In the genomic region with DNA sequence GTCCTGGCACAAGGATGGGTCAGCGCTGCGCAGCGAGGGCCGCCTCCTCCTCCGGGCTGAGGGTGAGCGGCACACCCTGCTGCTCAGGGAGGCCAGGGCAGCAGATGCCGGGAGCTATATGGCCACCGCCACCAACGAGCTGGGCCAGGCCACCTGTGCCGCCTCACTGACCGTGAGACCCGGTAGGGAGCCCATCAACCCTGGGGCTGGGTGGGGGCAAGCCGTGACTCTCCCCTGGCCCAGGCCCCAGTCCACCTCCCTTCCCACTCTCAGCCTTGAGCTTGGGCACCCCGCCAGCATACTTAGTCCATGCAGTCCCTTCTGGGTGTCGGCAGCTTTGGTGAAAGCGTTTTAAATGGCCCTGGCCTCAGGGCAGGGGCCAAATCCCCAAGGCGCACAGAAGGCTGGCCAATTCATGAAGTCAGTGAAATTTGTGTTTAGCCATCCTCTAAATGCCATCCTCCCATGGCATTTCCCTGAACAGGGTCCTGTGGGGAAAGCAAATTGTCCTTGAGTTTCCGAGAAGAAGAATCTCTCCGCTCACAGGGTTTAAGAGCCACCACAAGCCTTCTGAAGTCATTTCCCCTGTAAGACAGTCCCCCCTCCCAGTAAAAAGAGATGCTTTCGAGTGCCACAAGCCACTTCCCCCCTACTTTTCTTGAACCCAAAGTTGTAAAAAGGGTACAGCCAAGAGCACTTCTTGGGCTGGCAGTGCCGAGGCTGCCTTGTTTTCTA, we compare ENCODE assay signal across 12 cellular contexts. TPM values are rescaled to one million over a fixed set of nuclear protein-coding genes. Genes with fewer than 3 reads are reported as not detected.
DNase-seq lines count a peak whose midpoint lies in the region; ATAC-seq and TF ChIP-seq lines count a peak whose summit lies in the region.
"Had no signal": no experiment of that assay in that cellular context is flagged by ENCODE, and none has a peak within 500 bp of the region (broad histone marks: within the 10 kb centered on the region; RNA-seq: fewer than 3 reads in every experiment).

No MANE protein-coding gene starts in this region.

- in situ Hi-C loops in mammary epithelial cell (cut with MboI; ENCODE audit: low sequenced_read_pairs in 2 of 2) = no loop called here

- H3K9me3 ChIP-seq in mammary epithelial cell (replicated peaks; ENCODE audit: insufficient read depth, low read length) = no peaks in the 10 kb centered on the region
- H3K9me3 ChIP-seq in testis = no peaks in the 10 kb centered on the region

- peaks cover 18% of the 10 kb centered on the region for H3K27me3 Mint-ChIP-seq in endothelial cell (ENCODE audit: unreplicated experiment)

- H3K36me3 Mint-ChIP-seq in stimulated activated effector memory CD8-positive, alpha-beta T cell treated with anti-CD3 and anti-CD28 coated beads, Interleukin-12 subunit alpha, Interleukin-12 subunit beta, amount 100 ng/mL, for 72 hours = no peaks in the 10 kb centered on the region
- peaks cover 4% of the 10 kb centered on the region for H3K36me3 Mint-ChIP-seq in endothelial cell (ENCODE audit: low read depth, unreplicated experiment)
- H3K36me3 Mint-ChIP-seq: immature natural killer cell had no signal

- TF ChIP-seq RAD21 in Ishikawa (IDR thresholded peaks at IDR 0.05; ENCODE audit: low read depth) = no peak

- H3K36me3 ChIP-seq in mammary epithelial cell (ENCODE audit: insufficient read depth, low read length) = peaks cover 2% of the 10 kb centered on the region
- H3K36me3 ChIP-seq in testis (ENCODE audit: low read depth, missing control alignments) = no peaks in the 10 kb centered on the region

- CTCF ChIA-PET in mammary epithelial cell (lab: Charles Lee; ENCODE audit: low non-redundant PET) = interaction anchor here (0.6 kb wide), 1 partner anchor 44 kb away, joined by 5 read pairs; no protein-coding TSS in a partner anchor

- no peaks in the 10 kb centered on the region for H4K20me1 ChIP-seq in mammary epithelial cell (ENCODE audit: insufficient read depth, low read length)

- WGBS in mammary epithelial cell (ENCODE audit: low coverage, missing lambda C conversion rate) = 9% methylated on average over 9 of the region's 21 CpGs
- WGBS in testis, 2 donors = 53 to 76% methylated on average over 13 to 21 of the region's 21 CpGs

- dilution Hi-C loops in mammary epithelial cell (cut with HindIII; ENCODE audit: low sequenced_read_pairs) = no loop called here

- ATAC-seq in stimulated activated effector memory CD8-positive, alpha-beta T cell treated with anti-CD3 and anti-CD28 coated beads, Interleukin-12 subunit alpha, Interleukin-12 subunit beta, amount 100 ng/mL, for 72 hours = no peak

- TF ChIP-seq CTCF in mammary epithelial cell (conservative IDR thresholded peaks at IDR 0.05 in 1 of 2, IDR thresholded peaks at IDR 0.05 in 1 of 2; ENCODE audit: extremely low read depth in 1 of 2, insufficient read depth in 1 of 2, low read depth in 1 of 2, low read length in 2 of 2) (no peak), testis (IDR thresholded peaks at IDR 0.05) (no peak), endothelial cell (IDR thresholded peaks at IDR 0.05; ENCODE audit: unreplicated experiment) (no peak)

- H3K4me1 Mint-ChIP-seq in stimulated activated effector memory CD8-positive, alpha-beta T cell treated with anti-CD3 and anti-CD28 coated beads, Interleukin-12 subunit alpha, Interleukin-12 subunit beta, amount 100 ng/mL, for 72 hours = peaks cover 5% of the 10 kb centered on the region
- no peaks in the 10 kb centered on the region for H3K4me1 Mint-ChIP-seq in endothelial cell (ENCODE audit: unreplicated experiment)
- H3K4me1 Mint-ChIP-seq: immature natural killer cell had no signal

- TF ChIP-seq EP300 in Ishikawa (IDR thresholded peaks at IDR 0.05; ENCODE audit: borderline replicate concordance) = no peak

- BruUV-seq in mammary epithelial cell (replicated peaks; lab: Mats Ljungman, UMichigan) = no TSS peak

- H3K9ac ChIP-seq in mammary epithelial cell (ENCODE audit: insufficient read depth, low read length) = peak overlapping the region; percentile 14

- no peak overlapping the region for H3K4me3 Mint-ChIP-seq in stimulated activated effector memory CD8-positive, alpha-beta T cell treated with anti-CD3 and anti-CD28 coated beads, Interleukin-12 subunit alpha, Interleukin-12 subunit beta, amount 100 ng/mL, for 72 hours
- no peak overlapping the region for H3K4me3 Mint-ChIP-seq in endothelial cell (ENCODE audit: unreplicated experiment)
- H3K4me3 Mint-ChIP-seq: immature natural killer cell had no signal

- peaks cover 35% of the 10 kb centered on the region for H3K4me1 ChIP-seq in mammary epithelial cell (ENCODE audit: insufficient read depth, low read length)
- H3K4me1 ChIP-seq in testis = peaks cover 20% of the 10 kb centered on the region

- peak overlapping the region; percentile 47 for H3K4me2 ChIP-seq in mammary epithelial cell (ENCODE audit: insufficient read depth, low read depth, low read length)

- peak overlapping the region; percentile 31 for H2AFZ ChIP-seq in mammary epithelial cell (ENCODE audit: low read depth, low read length)

- DNase-seq in mammary epithelial cell (no peak), medulla oblongata (ENCODE audit: extremely low spot score) (peak; percentile 75), testis (peak; percentile 65), NCI-H1105 treated with DMSO at 0.1 percent for 48 hours (lab: John Stamatoyannopoulos, UW) (no peak), endothelial cell (ENCODE audit: low spot score) (no peak)
- no peak for DNase-seq in stimulated activated effector memory CD8-positive, alpha-beta T cell treated with anti-CD3 and anti-CD28 coated beads, Interleukin-12 subunit alpha, Interleukin-12 subunit beta, amount 100 ng/mL, for 72 hours (ENCODE audit: low spot score in 2 of 2)
- no peak for DNase-seq in stimulated activated CD4-positive, alpha-beta T cell treated with anti-CD3 and anti-CD28 coated beads, Interleukin-12 subunit alpha, Interleukin-12 subunit beta, amount 100 ng/mL, for 4 hours
- DNase-seq: activated CD4-positive, alpha-beta T cell treated with anti-CD3 and anti-CD28 coated beads for 1 hour; activated naive CD4-positive, alpha-beta T cell treated with anti-CD3 and anti-CD28 coated beads, Interleukin-2, amount 50 U/mL, for 16 hours; Calu3; immature natural killer cell had no signal

- intact Hi-C loops in mammary epithelial cell (cut with micrococcal nuclease) = loop anchor here (1.0 to 5.0 kb wide), 2 partner anchors 7 to 236 kb away; no protein-coding TSS in a partner anchor
- intact Hi-C loops in testis (cut with DNase I; ENCODE audit: low total_unique reads) = no loop called here

- no peaks in the 10 kb centered on the region for H3K9me3 Mint-ChIP-seq in stimulated activated effector memory CD8-positive, alpha-beta T cell treated with anti-CD3 and anti-CD28 coated beads, Interleukin-12 subunit alpha, Interleukin-12 subunit beta, amount 100 ng/mL, for 72 hours
- no peaks in the 10 kb centered on the region for H3K9me3 Mint-ChIP-seq in endothelial cell (ENCODE audit: unreplicated experiment)
- H3K9me3 Mint-ChIP-seq: immature natural killer cell had no signal

- H3K27ac Mint-ChIP-seq in stimulated activated effector memory CD8-positive, alpha-beta T cell treated with anti-CD3 and anti-CD28 coated beads, Interleukin-12 subunit alpha, Interleukin-12 subunit beta, amount 100 ng/mL, for 72 hours = no peak overlapping the region
- no peak overlapping the region for H3K27ac Mint-ChIP-seq in endothelial cell (ENCODE audit: unreplicated experiment)
- H3K27ac Mint-ChIP-seq: immature natural killer cell had no signal

- peaks cover 2% of the 10 kb centered on the region for H3K79me2 ChIP-seq in mammary epithelial cell (ENCODE audit: insufficient read depth, low read length)

- TF ChIP-seq POLR2A in testis (IDR thresholded peaks at IDR 0.05) = no peak

- H3K27me3 ChIP-seq in mammary epithelial cell (ENCODE audit: insufficient read depth, low read length) (no peaks in the 10 kb centered on the region), testis (no peaks in the 10 kb centered on the region)

- H3K4me3 ChIP-seq in mammary epithelial cell (replicated peaks in 1 of 3; ENCODE audit: insufficient read depth in 1 of 3, low read depth in 2 of 3, low read length in 3 of 3) (no peak overlapping the region), testis (no peak overlapping the region)

- H3K27ac ChIP-seq in mammary epithelial cell (ENCODE audit: insufficient read depth, low read depth, low read length) = peak overlapping the region; percentile 52
- peak overlapping the region; percentile 33 to 38 for H3K27ac ChIP-seq in testis

TF ChIP-seq in Ishikawa, 13 proteins besides CTCF, POLR2A, EP300 and RAD21:
- TF ChIP-seq TEAD4 (IDR thresholded peaks at IDR 0.05) (no peak), FOXM1 (IDR thresholded peaks at IDR 0.05; ENCODE audit: borderline replicate concordance, low read depth) (no peak), TAF1 (IDR thresholded peaks at IDR 0.05; ENCODE audit: low read depth) (no peak), NFIC (IDR thresholded peaks at IDR 0.05) (peak; percentile 46), CEBPB (IDR thresholded peaks at IDR 0.05) (no peak)
TF ChIP-seq in Ishikawa: peak in this region for 1.

RNA-seq across cellular contexts. Expression of a gene that starts 17.1 kb away (rescaled TPM):
- total RNA-seq in mammary epithelial cell (10 to 100 TPM; 47.2 to 77.6 TPM), testis (10 to 100 TPM; 23.0 to 24.3 TPM), endothelial cell (ENCODE audit: unreplicated experiment) (6.1 TPM)
- polyA plus RNA-seq in mammary epithelial cell (33.4 TPM), testis (ENCODE audit: insufficient read depth, low read depth, low replicate concordance) (16.0 TPM)
- polyA minus RNA-seq in mammary epithelial cell = 34.6 TPM
- polyA plus RNA-seq: immature natural killer cell had no signal

RNA-seq across cellular contexts. Expression of a gene that starts 33.6 kb away (rescaled TPM):
- total RNA-seq in mammary epithelial cell (under 1 TPM in 1 of 2 donors, not detected in 1; 0.33 TPM), testis (10 to 100 TPM; 17.6 to 33.3 TPM), endothelial cell (ENCODE audit: unreplicated experiment) (0.10 TPM)
- polyA plus RNA-seq in mammary epithelial cell (0.07 TPM), testis (ENCODE audit: insufficient read depth, low read depth, low replicate concordance) (199 TPM)
- not detected for polyA minus RNA-seq in mammary epithelial cell
- total RNA-seq: Calu3 had no signal
- polyA plus RNA-seq: immature natural killer cell had no signal

RNA-seq across cellular contexts. Expression of a gene that starts 46.9 kb away (rescaled TPM):
- total RNA-seq in mammary epithelial cell (10 to 100 TPM; 37.8 to 50.1 TPM), testis (10 to 100 TPM; 24.6 to 28.3 TPM), endothelial cell (ENCODE audit: unreplicated experiment) (30.2 TPM)
- polyA plus RNA-seq in mammary epithelial cell (69.6 TPM), testis (ENCODE audit: insufficient read depth, low read depth, low replicate concordance) (19.6 TPM)
- 90.8 TPM for polyA minus RNA-seq in mammary epithelial cell

Comparison
In these comparisons a context has a peak if more than half of its experiments do, and no peak if none do; other contexts are left out.
1. DNase-seq: peak in medulla oblongata (single experiment) and testis (single experiment); none in mammary epithelial cell (single experiment), stimulated activated effector memory CD8-positive, alpha-beta T cell treated with anti-CD3 and anti-CD28 coated beads, Interleukin-12 subunit alpha, Interleukin-12 subunit beta, amount 100 ng/mL, for 72 hours (0 of 2), stimulated activated CD4-positive, alpha-beta T cell treated with anti-CD3 and anti-CD28 coated beads, Interleukin-12 subunit alpha, Interleukin-12 subunit beta, amount 100 ng/mL, for 4 hours (single experiment), NCI-H1105 treated with DMSO at 0.1 percent for 48 hours (single experiment) and endothelial cell (single experiment).
2. RNA of a gene that starts 33.6 kb away (total RNA-seq): 17.6 to 33.3 TPM in testis; 0.33 TPM in mammary epithelial cell and 0.10 TPM in endothelial cell (single experiment); every median in the first group is over 10 times any median in the second.